1 cellular context compared by ENCODE assay signal in genomic region chr3:196631655-196632032, GRCh38.
TF ChIP-seq lines count a peak whose summit lies in the region.

No MANE protein-coding gene starts in this region.

TF ChIP-seq in WTC11, 78 proteins besides CTCF, POLR2A, EP300 and RAD21 (continued from another document):
- no peak for TF ChIP-seq ZNF281 (CRISPR knock-in tag; IDR thresholded peaks at IDR 0.05)
- TF ChIP-seq RELA (CRISPR knock-in tag; IDR thresholded peaks at IDR 0.05; ENCODE audit: borderline replicate concordance), result no peak
- no peak for TF ChIP-seq FOXP4 (CRISPR knock-in tag; IDR thresholded peaks at IDR 0.05)
- no peak for TF ChIP-seq NFYB (CRISPR knock-in tag; conservative IDR thresholded peaks at IDR 0.05; ENCODE audit: low read depth)
- no peak for TF ChIP-seq TCF7 (CRISPR knock-in tag; IDR thresholded peaks at IDR 0.05; ENCODE audit: low read depth)
- no peak for TF ChIP-seq ZNF138 (CRISPR knock-in tag; conservative IDR thresholded peaks at IDR 0.05)
- no peak for TF ChIP-seq NR2C2 (CRISPR knock-in tag; IDR thresholded peaks at IDR 0.05)
- TF ChIP-seq ZMAT4 (CRISPR knock-in tag; IDR thresholded peaks at IDR 0.05), result no peak
- TF ChIP-seq NFE2L1 (CRISPR knock-in tag; IDR thresholded peaks at IDR 0.05), result no peak
